In the genomic region with DNA sequence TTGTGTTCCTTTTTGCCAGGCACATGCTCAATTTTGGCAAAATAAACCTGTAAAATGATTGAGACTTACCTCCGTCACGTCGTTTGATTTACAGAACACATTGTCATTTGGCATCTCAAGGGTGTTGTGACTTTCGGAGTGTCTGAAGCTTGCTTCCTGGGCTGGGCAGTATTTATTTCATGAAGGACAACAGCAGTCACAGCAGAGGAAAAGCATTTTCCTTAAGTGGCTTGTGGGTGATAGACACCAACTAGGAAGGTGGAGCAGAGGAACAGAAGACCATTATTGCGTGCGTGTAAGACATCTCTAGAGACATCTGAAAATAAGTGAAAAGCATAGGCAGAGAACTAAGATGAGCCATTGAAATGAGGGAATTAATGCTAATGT, we compare ENCODE assay signal across 15 cellular contexts.
"Had no signal": no experiment of that assay in that cellular context is flagged by ENCODE, and none has a peak within 500 bp of the region (broad histone marks: within the 10 kb centered on the region; RNA-seq: fewer than 3 reads in every experiment).

No MANE protein-coding gene starts in this region.

- H3K36me3 ChIP-seq: gastroesophageal sphincter, heart left ventricle, thyroid gland had no signal

- ATAC-seq: activated CD4-positive, alpha-beta T cell treated with anti-CD3 and anti-CD28 coated beads for 36 hours; esophagus mucosa; gastroesophageal sphincter; heart left ventricle; left ventricle myocardium superior had no signal

- H3K9me3 ChIP-seq: gastroesophageal sphincter, heart left ventricle, thyroid gland had no signal

- H3K4me3 Mint-ChIP-seq: activated CD4-positive, alpha-beta T cell treated with anti-CD3 and anti-CD28 coated beads for 36 hours; activated naive CD8-positive, alpha-beta T cell treated with anti-CD3 and anti-CD28 coated beads for 36 hours; naive B cell had no signal

- H3K27ac Mint-ChIP-seq: activated CD4-positive, alpha-beta T cell treated with anti-CD3 and anti-CD28 coated beads for 36 hours; activated naive CD8-positive, alpha-beta T cell treated with anti-CD3 and anti-CD28 coated beads for 36 hours; naive B cell had no signal

- H3K9me3 Mint-ChIP-seq: activated naive CD8-positive, alpha-beta T cell treated with anti-CD3 and anti-CD28 coated beads for 36 hours had no signal

- H3K27me3 ChIP-seq: gastroesophageal sphincter, thyroid gland had no signal

- H3K4me3 ChIP-seq: gastroesophageal sphincter, heart left ventricle, thyroid gland had no signal

- H3K36me3 Mint-ChIP-seq: activated naive CD8-positive, alpha-beta T cell treated with anti-CD3 and anti-CD28 coated beads for 36 hours; naive B cell had no signal

- H3K4me1 ChIP-seq: gastroesophageal sphincter, heart left ventricle, thyroid gland had no signal

- H3K4me1 Mint-ChIP-seq: activated CD4-positive, alpha-beta T cell treated with anti-CD3 and anti-CD28 coated beads for 36 hours; activated naive CD8-positive, alpha-beta T cell treated with anti-CD3 and anti-CD28 coated beads for 36 hours; naive B cell had no signal

- H3K27ac ChIP-seq: gastroesophageal sphincter, heart left ventricle, thyroid gland had no signal

- DNase-seq: activated CD4-positive, alpha-beta T cell treated with anti-CD3 and anti-CD28 coated beads for 36 hours; activated CD4-positive, alpha-beta T cell treated with anti-CD3 and anti-CD28 coated beads, Interleukin-2, amount 50 U/mL, for 48 hours; activated naive CD8-positive, alpha-beta T cell treated with anti-CD3 and anti-CD28 coated beads for 36 hours; amniotic stem cell; effector CD4-positive, alpha-beta T cell; heart left ventricle; left ventricle myocardium superior; naive B cell; stimulated activated CD4-positive, alpha-beta T cell treated with anti-CD3 and anti-CD28 coated beads, Interleukin-12 subunit alpha, Interleukin-12 subunit beta, amount 100 ng/mL, for 4 hours; stimulated activated CD4-positive, alpha-beta T cell treated with anti-CD3 and anti-CD28 coated beads, Interleukin-1b, Interleukin-23, amount 100 ng/mL, for 48 hours; stimulated activated CD8-positive, alpha-beta memory T cell treated with anti-CD3 and anti-CD28 coated beads, Interleukin-4, amount 100 ng/mL, for 48 hours; stimulated activated naive CD4-positive, alpha-beta T cell; thyroid gland had no signal
